Comparison of ENCODE assay signal across 8 cellular contexts in genomic region chr19:28416245-28416644, GRCh38.
"Had no signal": no experiment of that assay in that cellular context is flagged by ENCODE, and none has a peak within 500 bp of the region (broad histone marks: within the 10 kb centered on the region; RNA-seq: fewer than 3 reads in every experiment).

No MANE protein-coding gene starts in this region.

- ATAC-seq: GM12878 had no signal

- FAIRE-seq: G401.6, GM12878, GM12891, GM12892, GM18507, GM19239 had no signal

- H3K4me3 ChIP-seq: GM12878 had no signal

- DNase-seq: GDM1, GF-D8 had no signal
